In genomic region chr13:24684600-24684998, GRCh38 we compare ENCODE assay signal across 8 cellular contexts. TPM values are rescaled to one million over a fixed set of nuclear protein-coding genes. Genes with fewer than 3 reads are reported as not detected.
DNase-seq lines count a peak whose midpoint lies in the region; ATAC-seq, FAIRE-seq and TF ChIP-seq lines count a peak whose summit lies in the region.

No MANE protein-coding gene starts in this region.

- no peak overlapping the region for H3K27ac ChIP-seq in H1 (ENCODE audit: low read depth, low read length)
- no peak overlapping the region for H3K27ac ChIP-seq in thyroid gland
- no peak overlapping the region for H3K27ac ChIP-seq in tibial artery

- peak overlapping the region; percentile 85; the same call in 1 of the 2 replicates for H2AFZ ChIP-seq in H1 (ENCODE audit: low read length)

- peak overlapping the region; percentile 27 for H4K91ac ChIP-seq in H1 (replicated peaks; ENCODE audit: insufficient read length, low read length)

- H2BK12ac ChIP-seq in H1 (ENCODE audit: low read depth, low read length) = peak overlapping the region; percentile 44; the same call in 1 of the 2 replicates

- TF ChIP-seq POLR2A in NB4 (IDR thresholded peaks at IDR 0.05; ENCODE audit: extremely low read depth, insufficient read length) (no peak), H1 (IDR thresholded peaks at IDR 0.05; ENCODE audit: control extremely low read depth in 1 of 2, low read depth in 2 of 2, low read length in 2 of 2) (no peak), erythroblast (IDR thresholded peaks at IDR 0.05; ENCODE audit: low read length) (no peak), thyroid gland (IDR thresholded peaks at IDR 0.05) (no peak)

- peaks cover 13% of the 10 kb centered on the region; the same call in 1 of the 2 replicates for H3K23me2 ChIP-seq in H1 (ENCODE audit: low read depth, low read length)

- H2BK120ac ChIP-seq in H1 (replicated peaks; ENCODE audit: low read depth, low read length) = no peak overlapping the region

- H3K56ac ChIP-seq in H1 (replicated peaks; ENCODE audit: insufficient read length, low read depth, low read length) = no peak overlapping the region

- no peak overlapping the region for H3K4ac ChIP-seq in H1 (replicated peaks; ENCODE audit: insufficient read length, low read depth, low read length)

- H3K14ac ChIP-seq in H1 (ENCODE audit: insufficient read length) = no peak overlapping the region

- CTCF ChIA-PET in H1 (lab: Charles Lee; ENCODE audit: partially characterized antibody) = interaction anchor here (0.6 to 2.3 kb wide), 17 partner anchors 9 to 411 kb away, joined by 3 to 11 read pairs (median 4); no protein-coding TSS in a partner anchor

- no peak overlapping the region for H3K4me3 ChIP-seq in AG10803 (ENCODE audit: low read length)
- H3K4me3 ChIP-seq in NB4 (ENCODE audit: low read depth, low read length) = no peak overlapping the region
- no peak overlapping the region for H3K4me3 ChIP-seq in H1 (ENCODE audit: extremely low read depth in 1 of 4, insufficient read depth in 2 of 4, low read depth in 3 of 4, low read length in 4 of 4)
- H3K4me3 ChIP-seq in thyroid gland (replicated peaks in 1 of 3) = no peak overlapping the region
- no peak overlapping the region for H3K4me3 ChIP-seq in tibial artery

- no peak overlapping the region for H3K9ac ChIP-seq in H1 (replicated peaks in 1 of 4; ENCODE audit: extremely low read depth in 1 of 4, low read depth in 3 of 4, low read length in 3 of 4)

- H3K23ac ChIP-seq in H1 (ENCODE audit: insufficient read length) = no peak overlapping the region

- H3K9me3 ChIP-seq in H1 (ENCODE audit: insufficient read depth in 2 of 2, low read depth in 1 of 2, low read length in 1 of 2) (no peaks in the 10 kb centered on the region), thyroid gland (no peaks in the 10 kb centered on the region), tibial artery (no peaks in the 10 kb centered on the region)

- POLR2A ChIA-PET in H1 (lab: Charles Lee; ENCODE audit: partially characterized antibody) = no interaction called here

- H4K5ac ChIP-seq in H1 (ENCODE audit: insufficient read length, low read depth, low read length) = no peak overlapping the region

- peaks cover 4 to 6% of the 10 kb centered on the region in 2 experiments for H4K20me1 ChIP-seq in H1 (replicated peaks in 1 of 2; ENCODE audit: control insufficient read depth in 1 of 2, insufficient read depth in 2 of 2, low read length in 2 of 2)

- TF ChIP-seq CTCF in AG10803 (conservative IDR thresholded peaks at IDR 0.05; ENCODE audit: low read length) = no peak
- TF ChIP-seq CTCF in NB4 (IDR thresholded peaks at IDR 0.05; ENCODE audit: low read depth, low read length) = no peak
- no peak for TF ChIP-seq CTCF in H1 (IDR thresholded peaks at IDR 0.05; ENCODE audit: control extremely low read depth in 1 of 3, insufficient read depth in 1 of 3, low read depth in 1 of 3, low read length in 3 of 3)
- TF ChIP-seq CTCF in thyroid gland (IDR thresholded peaks at IDR 0.05) = no peak
- TF ChIP-seq CTCF in tibial artery (IDR thresholded peaks at IDR 0.05) = no peak

- peak overlapping the region; percentile 66; the same call in 1 of the 2 replicates for H2BK20ac ChIP-seq in H1 (ENCODE audit: low read length)

- H2BK5ac ChIP-seq in H1 (ENCODE audit: low read depth, low read length) = peak overlapping the region; percentile 13; the same call in 1 of the 2 replicates

- intact Hi-C loops in thyroid gland (cut with DNase I) = no loop called here
- intact Hi-C loops in tibial artery (cut with DNase I; ENCODE audit: low total_unique reads) = loop anchor here (5.0 kb wide), 1 partner anchor 43 kb away; no protein-coding TSS in a partner anchor

- FAIRE-seq in H1 (lab: Jason Lieb, UNC) = no peak

- H3K27me3 ChIP-seq in H1 (replicated peaks in 1 of 4; ENCODE audit: control insufficient read depth in 3 of 4, extremely low read depth in 1 of 4, insufficient read depth in 3 of 4, low read length in 3 of 4) = peaks cover 3 to 20% (median 17%) of the 10 kb centered on the region in 4 experiments
- peaks cover 6% of the 10 kb centered on the region for H3K27me3 ChIP-seq in thyroid gland
- H3K27me3 ChIP-seq in tibial artery = peaks cover 0 to 20% of the 10 kb centered on the region in 2 donors

- H2AK5ac ChIP-seq in H1 (ENCODE audit: low read depth, low read length) = no peak overlapping the region

- 71% methylated on average over 4 of the region's 4 CpGs; no CpG with 5 or more reads in 1 of the 2 experiments for WGBS in H1 (ENCODE audit: extremely low coverage in 1 of 2, insufficient coverage in 1 of 2, insufficient read length in 1 of 2, insufficient replicate concordance in 2 of 2, low coverage in 1 of 2, low lambda C conversion rate in 2 of 2, missing lambda C conversion rate in 1 of 2), 2 experiments
- WGBS in thyroid gland, 2 donors = 52 to 63% methylated on average over 2 to 4 of the region's 4 CpGs

- H3K79me2 ChIP-seq in H1 (ENCODE audit: control insufficient read depth in 1 of 2, insufficient read depth in 2 of 2, low read length in 2 of 2) = no peaks in the 10 kb centered on the region

- TF ChIP-seq EP300 in H1 (IDR thresholded peaks at IDR 0.05; ENCODE audit: borderline replicate concordance in 1 of 2, low read depth in 2 of 2, low read length in 2 of 2) = no peak

- peak overlapping the region; percentile 85; the same call in 1 of the 2 replicates for H4K8ac ChIP-seq in H1 (ENCODE audit: extremely low read depth, insufficient read depth, low read length)

- ATAC-seq in GM18909 (IDR thresholded peaks at IDR 0.05; ENCODE audit: poor library complexity, unreplicated experiment) = peak; percentile 36

- no peaks in the 10 kb centered on the region for H3K36me3 ChIP-seq in H1 (ENCODE audit: control insufficient read depth in 2 of 4, insufficient read depth in 4 of 4, low read length in 3 of 4)
- no peaks in the 10 kb centered on the region for H3K36me3 ChIP-seq in thyroid gland
- H3K36me3 ChIP-seq in tibial artery = no peaks in the 10 kb centered on the region

- H3K4me1 ChIP-seq in H1 (replicated peaks in 1 of 4; ENCODE audit: control insufficient read depth in 3 of 4, insufficient read depth in 4 of 4, low read length in 3 of 4) (peaks cover 8 to 14% (median 12%) of the 10 kb centered on the region in 4 experiments), thyroid gland (peaks cover 0 to 12% of the 10 kb centered on the region in 2 donors), tibial artery (peaks cover 0 to 45% (median 30%) of the 10 kb centered on the region in 4 donors)

- H3K18ac ChIP-seq in H1 (ENCODE audit: extremely low read depth, low read length) = 0 out of 2 replicates have a peak overlapping the region, but pooled peaks have one; percentile 24

- H3K79me1 ChIP-seq in H1 (ENCODE audit: low read depth, low read length) = no peaks in the 10 kb centered on the region

- no peak overlapping the region for H2BK15ac ChIP-seq in H1 (ENCODE audit: low read length)

- DNase-seq in AG10803 (ENCODE audit: low read depth) (peak; percentile 33), NB4 (ENCODE audit: low read depth) (peak; percentile 55), H1 (ENCODE audit: low read depth in 1 of 2, low spot score in 2 of 2) (no peak), erythroblast (lab: John Stamatoyannopoulos, UW) (no peak), thyroid gland (no peak), tibial artery (no peak), GOT3 (lab: John Stamatoyannopoulos, UW) (no peak)

- TF ChIP-seq RAD21 in H1 (IDR thresholded peaks at IDR 0.05 in 1 of 2, conservative IDR thresholded peaks at IDR 0.05 in 1 of 2; ENCODE audit: low read depth in 2 of 2, low read length in 2 of 2) = no peak

- H3K4me2 ChIP-seq in H1 (ENCODE audit: insufficient read depth in 1 of 2, low read depth in 2 of 2, low read length in 2 of 2) = no peak overlapping the region

TF ChIP-seq in H1, 55 proteins besides CTCF, POLR2A, EP300 and RAD21:
- no peak for TF ChIP-seq SP1 (IDR thresholded peaks at IDR 0.05; ENCODE audit: low read depth, low read length)
- TF ChIP-seq GTF2F1 (IDR thresholded peaks at IDR 0.05; ENCODE audit: borderline replicate concordance, low read depth, low read length) = no peak
- TF ChIP-seq USF2 (IDR thresholded peaks at IDR 0.05; ENCODE audit: low read length) = no peak

RNA-seq across cellular contexts. Expression of gene ATP12A, which starts 4.4 kb away (rescaled TPM):
- total RNA-seq in H1 (2021; fragmentation: NEBNext Ultra II Directional; extraction: Animal tissue kit (Norgen Biotek cat#: 25700)) = 0.80 and 0.84 TPM in 2 replicates
- polyA plus RNA-seq in H1 (2011; rRNA removed) = 1.3 TPM in 2 replicates
- 1.4 TPM for polyA plus RNA-seq in H1 (2011; cell fraction: cytosol; rRNA removed)
- 1.6 TPM for polyA plus RNA-seq in H1 (2011; cell fraction: nucleus; rRNA removed)
- 1.1 to 1.4 TPM (median 1.2 TPM) in 4 replicates for polyA plus RNA-seq in H1 (2012, experiment 1 of 2)
- 0.34 TPM for polyA plus RNA-seq in H1 (2012, experiment 2 of 2)
- 1.6 TPM for polyA plus RNA-seq in H1 (2013, experiment 1 of 2)
- polyA plus RNA-seq in H1 (2013, experiment 2 of 2) = 1.4 TPM
- 2.9 and 3.0 TPM in 2 replicates for polyA minus RNA-seq in H1 (2011; rRNA and poly(A)+ RNA removed)
- polyA minus RNA-seq in H1 (2011; cell fraction: cytosol; rRNA and poly(A)+ RNA removed) = 1.7 TPM
- polyA minus RNA-seq in H1 (2011; cell fraction: nucleus; rRNA and poly(A)+ RNA removed) = 1.1 TPM
- total RNA-seq in thyroid gland = under 1 TPM in 1 of 4 donors, not detected in 3; 0.27 TPM

Comparison
In these comparisons a context has a peak if more than half of its experiments do, and no peak if none do; other contexts are left out.
1. DNase-seq: peak in AG10803 (single experiment) and NB4 (single experiment); none in H1 (0 of 2), erythroblast (0 of 2), thyroid gland (0 of 2), tibial artery (0 of 2) and GOT3 (single experiment).